In genomic region chr4:171181090-171181489, GRCh38 we compare ENCODE assay signal across 23 cellular contexts.
DNase-seq lines count a peak whose midpoint lies in the region; TF ChIP-seq lines count a peak whose summit lies in the region.
"Had no signal": no experiment of that assay in that cellular context is flagged by ENCODE, and none has a peak within 500 bp of the region (broad histone marks: within the 10 kb centered on the region; RNA-seq: fewer than 3 reads in every experiment).

No MANE protein-coding gene starts in this region.

- H3K36me3 ChIP-seq in HEK293 (ENCODE audit: control insufficient read depth in 2 of 2, insufficient read depth in 1 of 2, low read length in 2 of 2) (no peaks in the 10 kb centered on the region), prostate gland (no peaks in the 10 kb centered on the region)
- H3K36me3 ChIP-seq: BE2C, BLaER1 had no signal

- CTCF ChIA-PET in HEK293 (lab: Yijun Ruan, JAX) = no interaction called here

- no peaks in the 10 kb centered on the region for H3K27me3 Mint-ChIP-seq in neural crest cell (ENCODE audit: low read depth)
- H3K27me3 Mint-ChIP-seq: CD4-positive, alpha-beta memory T cell; CD4-positive, CD25-positive, alpha-beta regulatory T cell; CD8-positive, alpha-beta memory T cell had no signal

- H3K9me3 ChIP-seq in HEK293 (ENCODE audit: control insufficient read depth, insufficient read depth, low read depth, low read length) = no peaks in the 10 kb centered on the region
- H3K9me3 ChIP-seq in prostate gland = no peaks in the 10 kb centered on the region
- H3K9me3 ChIP-seq: BE2C, BLaER1 had no signal

- TF ChIP-seq POLR2A in prostate gland (IDR thresholded peaks at IDR 0.05) = no peak

- DNase-seq in H4 (ENCODE audit: low spot score) (peak; percentile 29), neural crest cell (ENCODE audit: low read depth, low spot score) (no peak), T-helper 2 cell (no peak), prostate gland (ENCODE audit: low spot score) (no peak)
- DNase-seq: 8988T; ACHN; BE2C; C1 segment of cervical spinal cord; CD4-positive, alpha-beta memory T cell; CD4-positive, CD25-positive, alpha-beta regulatory T cell; CD8-positive, alpha-beta memory T cell; COR-L47; DMS 273 treated with DMSO at 0.1 percent for 48 hours; DMS153; DMS53; DMS79; DND-41; EL; GDM1 had no signal

- POLR2A ChIA-PET in HEK293 (lab: Yijun Ruan, JAX) = no interaction called here

- no peak overlapping the region for H3K4me3 Mint-ChIP-seq in neural crest cell
- H3K4me3 Mint-ChIP-seq: CD14-positive monocyte; CD4-positive, alpha-beta memory T cell; CD4-positive, CD25-positive, alpha-beta regulatory T cell; CD8-positive, alpha-beta memory T cell had no signal

- 59% methylated on average over 1 of the region's 1 CpG for WGBS in prostate gland

- H3K27me3 ChIP-seq in prostate gland (replicated peaks; ENCODE audit: insufficient read depth) = no peaks in the 10 kb centered on the region
- H3K27me3 ChIP-seq: BE2C, BLaER1 had no signal

- intact Hi-C loops in prostate gland (cut with DNase I) = no loop called here

- H3K4me3 ChIP-seq in HEK293 (ENCODE audit: low read depth, low read length) (no peak overlapping the region), prostate gland (no peak overlapping the region)
- H3K4me3 ChIP-seq: BLaER1, GM12878 had no signal

- H3K27ac Mint-ChIP-seq in neural crest cell (ENCODE audit: unreplicated experiment) = peak overlapping the region; percentile 8
- H3K27ac Mint-ChIP-seq: CD14-positive monocyte; CD4-positive, alpha-beta memory T cell; CD8-positive, alpha-beta memory T cell had no signal

- H3K9me3 Mint-ChIP-seq in neural crest cell = no peaks in the 10 kb centered on the region

- no peak overlapping the region for H3K27ac ChIP-seq in HEK293 (ENCODE audit: extremely low read depth, low read depth, low read length)
- H3K27ac ChIP-seq in prostate gland = no peak overlapping the region
- H3K27ac ChIP-seq: BLaER1 had no signal

- H3K4me1 ChIP-seq in HEK293 (ENCODE audit: control insufficient read depth, insufficient read depth, low read length) (no peaks in the 10 kb centered on the region), prostate gland (replicated peaks) (no peaks in the 10 kb centered on the region)
- H3K4me1 ChIP-seq: BE2C, BLaER1 had no signal

- H3K36me3 Mint-ChIP-seq in neural crest cell (ENCODE audit: low read depth) = no peaks in the 10 kb centered on the region
- H3K36me3 Mint-ChIP-seq: CD14-positive monocyte; CD4-positive, alpha-beta memory T cell; CD4-positive, CD25-positive, alpha-beta regulatory T cell; CD8-positive, alpha-beta memory T cell had no signal

- TF ChIP-seq CTCF in HEK293 (tag by site-specific recombination; IDR thresholded peaks at IDR 0.05) (no peak), neural crest cell (conservative IDR thresholded peaks at IDR 0.05) (no peak), prostate gland (IDR thresholded peaks at IDR 0.05) (no peak)

- H3K4me1 Mint-ChIP-seq in neural crest cell = no peaks in the 10 kb centered on the region
- H3K4me1 Mint-ChIP-seq: CD14-positive monocyte; CD4-positive, alpha-beta memory T cell; CD4-positive, CD25-positive, alpha-beta regulatory T cell; CD8-positive, alpha-beta memory T cell had no signal

TF ChIP-seq in HEK293, 187 proteins besides CTCF, POLR2A, EP300 and RAD21:
- TF ChIP-seq ZNF146 (tag by site-specific recombination; IDR thresholded peaks at IDR 0.05) (no peak), ATF2 (tag by site-specific recombination; IDR thresholded peaks at IDR 0.05; ENCODE audit: low read depth) (peak; percentile 62), YY1 (tag by site-specific recombination; IDR thresholded peaks at IDR 0.05) (no peak), ZNF701 (tag by site-specific recombination; IDR thresholded peaks at IDR 0.05) (no peak)
